Comparison of ENCODE assay signal across 1 cellular context in genomic region chr16:74606521-74607309, GRCh38.
TF ChIP-seq lines count a peak whose summit lies in the region.

Gene GLG1, minus strand, starts transcription at chr16:74607114. Its CDS starts 20 bp downstream, at chr16:74607094.

TF ChIP-seq in HepG2, 621 proteins besides CTCF, POLR2A, EP300 and RAD21 (continued from another document and continues in another):
- TF ChIP-seq FUBP1 (CRISPR knock-in tag; IDR thresholded peaks at IDR 0.05; ENCODE audit: borderline replicate concordance) (no peak), HNRNPLL (IDR thresholded peaks at IDR 0.05; ENCODE audit: low read depth, low read length, poor library complexity, severe bottlenecking) (peak; percentile 66), HBP1 (CRISPR knock-in tag; IDR thresholded peaks at IDR 0.05; ENCODE audit: low read depth) (no peak; the same call in 1 of the 2 replicates), ZNF446 (CRISPR knock-in tag; IDR thresholded peaks at IDR 0.05) (peak; percentile 64), GPBP1L1 (CRISPR knock-in tag; IDR thresholded peaks at IDR 0.05) (no peak), ZNF496 (CRISPR knock-in tag; IDR thresholded peaks at IDR 0.05; ENCODE audit: insufficient replicate concordance) (no peak), GATAD2A (CRISPR knock-in tag; IDR thresholded peaks at IDR 0.05) (no peak), PPARG (CRISPR knock-in tag; conservative IDR thresholded peaks at IDR 0.05) (peak; percentile 70), KDM1A (CRISPR knock-in tag; IDR thresholded peaks at IDR 0.05) (no peak), IKZF1 (IDR thresholded peaks at IDR 0.05) (no peak), CEBPZ (IDR thresholded peaks at IDR 0.05; ENCODE audit: low read length) (no peak), PCBP2 (optimal IDR thresholded peaks at IDR 0.05; ENCODE audit: low read depth, low read length, poor library complexity, severe bottlenecking) (no peak), SKI (IDR thresholded peaks at IDR 0.05; ENCODE audit: partially characterized antibody) (no peak), MLLT10 (CRISPR knock-in tag; IDR thresholded peaks at IDR 0.05) (no peak), ARID3A (IDR thresholded peaks at IDR 0.05; ENCODE audit: low read depth, low read length) (no peak), MAF1 (CRISPR knock-in tag; IDR thresholded peaks at IDR 0.05; ENCODE audit: borderline replicate concordance) (peak; percentile 80; the same call in 1 of the 2 replicates), THAP7 (CRISPR knock-in tag; IDR thresholded peaks at IDR 0.05) (no peak), ZSCAN20 (CRISPR knock-in tag; IDR thresholded peaks at IDR 0.05; ENCODE audit: borderline replicate concordance) (peak; percentile 92; the same call in 1 of the 2 replicates), JARID2 (CRISPR knock-in tag; IDR thresholded peaks at IDR 0.05; ENCODE audit: insufficient replicate concordance) (peak; percentile 66), ZNF142 (CRISPR knock-in tag; IDR thresholded peaks at IDR 0.05) (peak; percentile 82; the same call in 1 of the 2 replicates), BRF2 (CRISPR knock-in tag; IDR thresholded peaks at IDR 0.05) (peak; percentile 72; the same call in 1 of the 2 replicates), LCORL (IDR thresholded peaks at IDR 0.05) (no peak), LCORL (CRISPR knock-in tag; IDR thresholded peaks at IDR 0.05) (peak; percentile 51; the same call in 1 of the 2 replicates), FOXA3 (CRISPR knock-in tag; IDR thresholded peaks at IDR 0.05) (no peak; the same call in none of the 2 replicates), ISX (CRISPR knock-in tag; conservative IDR thresholded peaks at IDR 0.05) (peak; percentile 90)
